ENCODE assay signal across 19 cellular contexts in genomic region chr17:66270106-66270505, GRCh38. TPM values are rescaled to one million over a fixed set of nuclear protein-coding genes. Genes with fewer than 3 reads are reported as not detected.
DNase-seq lines count a peak whose midpoint lies in the region; ATAC-seq, FAIRE-seq and TF ChIP-seq lines count a peak whose summit lies in the region.
"Had no signal": no experiment of that assay in that cellular context is flagged by ENCODE, and none has a peak within 500 bp of the region (broad histone marks: within the 10 kb centered on the region; RNA-seq: fewer than 3 reads in every experiment).

No MANE protein-coding gene starts in this region.

- BruUV-seq in IMR-90 (replicated peaks; lab: Mats Ljungman, UMichigan): no TSS peak

- in situ Hi-C loops in IMR-90 (cut with MboI; ENCODE audit: low sequenced_read_pairs): no loop called here

- H4K20me1 ChIP-seq in IMR-90 (ENCODE audit: insufficient read depth, low read length) (no peaks in the 10 kb centered on the region), astrocyte (ENCODE audit: insufficient read depth, low read length) (no peaks in the 10 kb centered on the region)
- H4K20me1 ChIP-seq: BLaER1 had no signal

- TF ChIP-seq RAD21 in IMR-90 (IDR thresholded peaks at IDR 0.05; ENCODE audit: low read length): no peak

- intact Hi-C loops in IMR-90 (cut with micrococcal nuclease): no loop called here

- H3K4me1 Mint-ChIP-seq in astrocyte (ENCODE audit: low read depth, unreplicated experiment): peaks cover 29% of the 10 kb centered on the region
- peaks cover 7% of the 10 kb centered on the region for H3K4me1 Mint-ChIP-seq in endodermal cell
- H3K4me1 Mint-ChIP-seq: CD8-positive, alpha-beta memory T cell had no signal

- H3K9me1 ChIP-seq in IMR-90 (ENCODE audit: insufficient read depth, low read length): peaks cover 21% of the 10 kb centered on the region

- no peak overlapping the region for H3K4me3 Mint-ChIP-seq in astrocyte (ENCODE audit: unreplicated experiment)
- no peak overlapping the region for H3K4me3 Mint-ChIP-seq in endodermal cell
- H3K4me3 Mint-ChIP-seq: CD8-positive, alpha-beta memory T cell had no signal

- TF ChIP-seq CTCF in IMR-90 (conservative IDR thresholded peaks at IDR 0.05; ENCODE audit: low read depth, low read length) (no peak), astrocyte (IDR thresholded peaks at IDR 0.05; ENCODE audit: insufficient read depth, low read depth, low read length) (no peak), endodermal cell (conservative IDR thresholded peaks at IDR 0.05) (no peak)

- peak; percentile 16 for DNase-seq in DMS53 (lab: John Stamatoyannopoulos, UW)
- DNase-seq in DMS53 treated with DMSO at 0.1 percent for 48 hours (lab: John Stamatoyannopoulos, UW; ENCODE audit: unreplicated experiment): no peak
- DNase-seq in IMR-90: no peak
- DNase-seq in astrocyte (ENCODE audit: low read depth): no peak
- no peak for DNase-seq in endodermal cell
- DNase-seq in SW 1271 (lab: John Stamatoyannopoulos, UW): no peak
- no peak for DNase-seq in small intestine
- DNase-seq: AML-193; Caco-2; CD8-positive, alpha-beta memory T cell; GM23248; H7 had no signal

- no peaks in the 10 kb centered on the region for H3K36me3 ChIP-seq in IMR-90 (ENCODE audit: control insufficient read depth, insufficient read depth, low read length)
- H3K36me3 ChIP-seq in astrocyte (ENCODE audit: insufficient read depth, low read length): no peaks in the 10 kb centered on the region
- no peaks in the 10 kb centered on the region for H3K36me3 ChIP-seq in endodermal cell (ENCODE audit: control insufficient read depth, insufficient read depth, low read length)
- no peaks in the 10 kb centered on the region for H3K36me3 ChIP-seq in small intestine (ENCODE audit: control insufficient read depth in 2 of 2, insufficient read depth in 2 of 2, low read length in 2 of 2)
- H3K36me3 ChIP-seq: BLaER1 had no signal

- H3K56ac ChIP-seq in IMR-90 (ENCODE audit: extremely low read depth, insufficient read depth, low read length): no peak overlapping the region

- no peak overlapping the region for H4K8ac ChIP-seq in IMR-90 (ENCODE audit: low read depth in 2 of 2, low read length in 2 of 2)

- H3K9me3 Mint-ChIP-seq in astrocyte (ENCODE audit: unreplicated experiment) (peaks cover 2% of the 10 kb centered on the region), endodermal cell (peaks cover 26% of the 10 kb centered on the region)
- H3K9me3 Mint-ChIP-seq: CD8-positive, alpha-beta memory T cell had no signal

- H2AFZ ChIP-seq in IMR-90 (replicated peaks; ENCODE audit: low read length, poor library complexity) (no peak overlapping the region), astrocyte (ENCODE audit: low read depth, low read length) (no peak overlapping the region)
- H2AFZ ChIP-seq: GM23248 had no signal

- H3K9ac ChIP-seq in IMR-90 (ENCODE audit: low read depth, low read length) (no peak overlapping the region), astrocyte (ENCODE audit: low read length) (no peak overlapping the region), endodermal cell (ENCODE audit: extremely low read depth, low read length, poor library complexity, severe bottlenecking) (no peak overlapping the region)
- H3K9ac ChIP-seq: BLaER1, GM23248 had no signal

- ATAC-seq in IMR-90 (ENCODE audit: low read depth): no peak
- no peak for ATAC-seq in GM19395 (IDR thresholded peaks at IDR 0.05; ENCODE audit: unreplicated experiment)
- ATAC-seq: K562 had no signal

- no peak for FAIRE-seq in astrocyte (lab: Jason Lieb, UNC)
- FAIRE-seq in small intestine (lab: Jason Lieb, UNC): no peak
- FAIRE-seq: GM18507, K562 had no signal

- H3K27ac Mint-ChIP-seq in astrocyte (ENCODE audit: unreplicated experiment) (peak overlapping the region; percentile 36), endodermal cell (no peak overlapping the region)
- H3K27ac Mint-ChIP-seq: CD8-positive, alpha-beta memory T cell had no signal

- H2BK15ac ChIP-seq in IMR-90 (ENCODE audit: low read depth, low read length): no peak overlapping the region

- H3K18ac ChIP-seq in IMR-90 (ENCODE audit: low read depth, low read length): no peak overlapping the region

- no peak overlapping the region for H3K14ac ChIP-seq in IMR-90 (replicated peaks; ENCODE audit: low read depth, low read length)

- POLR2A ChIA-PET in IMR-90 (lab: Charles Lee; ENCODE audit: unreplicated experiment): no interaction called here

- peaks cover 18% of the 10 kb centered on the region for H3K4me1 ChIP-seq in IMR-90 (ENCODE audit: control insufficient read depth, insufficient read depth, low read length)
- H3K4me1 ChIP-seq in astrocyte (ENCODE audit: insufficient read depth, low read length): peaks cover 27% of the 10 kb centered on the region
- no peaks in the 10 kb centered on the region for H3K4me1 ChIP-seq in endodermal cell (ENCODE audit: control insufficient read depth, insufficient read depth, low read length)
- H3K4me1 ChIP-seq in small intestine (ENCODE audit: control insufficient read depth in 2 of 2, insufficient read depth in 1 of 2, low read depth in 1 of 2, low read length in 1 of 2): no peaks in the 10 kb centered on the region
- H3K4me1 ChIP-seq: BLaER1, Caco-2 had no signal

- CTCF ChIA-PET in IMR-90 (lab: Yijun Ruan, JAX): no interaction called here

- no peak overlapping the region for H4K5ac ChIP-seq in IMR-90 (ENCODE audit: low read depth, low read length)

- peak overlapping the region; percentile 47 for H2BK5ac ChIP-seq in IMR-90 (ENCODE audit: low read depth, low read length, poor library complexity, severe bottlenecking)

- no peak overlapping the region for H2AK5ac ChIP-seq in IMR-90 (ENCODE audit: low read depth, low read length)

- H3K4me3 ChIP-seq in IMR-90 (ENCODE audit: insufficient read depth, low read depth, low read length): no peak overlapping the region
- H3K4me3 ChIP-seq in astrocyte (ENCODE audit: insufficient read depth, low read depth, low read length): no peak overlapping the region
- peak overlapping the region; percentile 5 for H3K4me3 ChIP-seq in endodermal cell (ENCODE audit: low read length)
- H3K4me3 ChIP-seq in small intestine (ENCODE audit: low read depth in 1 of 2, low read length in 2 of 2): no peak overlapping the region
- H3K4me3 ChIP-seq: BLaER1, GM23248, K562 had no signal

- peaks cover 0 to 16% of the 10 kb centered on the region in 2 experiments; a peak in 1 of 4 replicates for H3K79me1 ChIP-seq in IMR-90 (ENCODE audit: low read depth in 1 of 2, low read length in 2 of 2)

- H3K23ac ChIP-seq in IMR-90 (ENCODE audit: low read depth, low read length): no peak overlapping the region

- TF ChIP-seq POLR2A in IMR-90 (IDR thresholded peaks at IDR 0.05; ENCODE audit: low read depth, low read length): no peak

- H3K9me3 ChIP-seq in IMR-90 (ENCODE audit: control insufficient read depth, insufficient read depth, low read length): no peaks in the 10 kb centered on the region
- no peaks in the 10 kb centered on the region for H3K9me3 ChIP-seq in astrocyte (ENCODE audit: insufficient read depth, low read depth, low read length)
- H3K9me3 ChIP-seq in endodermal cell (ENCODE audit: control insufficient read depth, low read length): peaks cover 21% of the 10 kb centered on the region
- no peaks in the 10 kb centered on the region for H3K9me3 ChIP-seq in small intestine (ENCODE audit: control insufficient read depth, low read depth)
- H3K9me3 ChIP-seq: Caco-2 had no signal

- H3K79me2 ChIP-seq in astrocyte (ENCODE audit: insufficient read depth, low read length): no peaks in the 10 kb centered on the region

- H4K91ac ChIP-seq in IMR-90 (ENCODE audit: insufficient read depth, low read depth, low read length): no peak overlapping the region

- no peak overlapping the region for H2BK120ac ChIP-seq in IMR-90 (ENCODE audit: low read depth, low read length)

- H3K4me2 ChIP-seq in IMR-90 (ENCODE audit: low read depth, low read length): no peak overlapping the region
- H3K4me2 ChIP-seq in astrocyte (ENCODE audit: low read length): no peak overlapping the region
- H3K4me2 ChIP-seq: BLaER1 had no signal

- no peaks in the 10 kb centered on the region for H3K27me3 Mint-ChIP-seq in astrocyte (ENCODE audit: low read depth, unreplicated experiment)
- H3K27me3 Mint-ChIP-seq in endodermal cell (ENCODE audit: insufficient read depth): peaks cover 2% of the 10 kb centered on the region

- H3K27ac ChIP-seq in IMR-90 (ENCODE audit: insufficient read depth, low read length) (no peak overlapping the region), astrocyte (ENCODE audit: low read depth, low read length) (no peak overlapping the region), endodermal cell (ENCODE audit: low read depth, low read length) (no peak overlapping the region), small intestine (ENCODE audit: low read depth in 1 of 2, low read length in 1 of 2) (no peak overlapping the region)
- H3K27ac ChIP-seq: 22Rv1, BLaER1, GM23248 had no signal

- H3K27me3 ChIP-seq in IMR-90 (ENCODE audit: control insufficient read depth, insufficient read depth, low read length) (no peaks in the 10 kb centered on the region), astrocyte (ENCODE audit: insufficient read depth, low read length) (no peaks in the 10 kb centered on the region), endodermal cell (ENCODE audit: control insufficient read depth, insufficient read depth, low read length, poor library complexity, severe bottlenecking) (no peaks in the 10 kb centered on the region), small intestine (ENCODE audit: control insufficient read depth in 2 of 2, insufficient read depth in 2 of 2, low read length in 2 of 2) (peaks cover 0 to 2% of the 10 kb centered on the region in 2 donors)
- H3K27me3 ChIP-seq: BLaER1 had no signal

- dilution Hi-C loops in IMR-90 (cut with HindIII; ENCODE audit: low sequenced_read_pairs, unreplicated experiment): no loop called here

- no peak overlapping the region for H3K4ac ChIP-seq in IMR-90 (ENCODE audit: low read depth, low read length)

- peaks cover 2% of the 10 kb centered on the region for H3K36me3 Mint-ChIP-seq in astrocyte (ENCODE audit: low read depth, unreplicated experiment)
- H3K36me3 Mint-ChIP-seq in endodermal cell (ENCODE audit: low read depth): no peaks in the 10 kb centered on the region
- H3K36me3 Mint-ChIP-seq: CD8-positive, alpha-beta memory T cell had no signal

- H2AK9ac ChIP-seq in IMR-90 (replicated peaks; ENCODE audit: low read depth, low read length, poor library complexity): no peak overlapping the region

- no peak overlapping the region for H2BK20ac ChIP-seq in IMR-90 (ENCODE audit: low read depth, low read length)

- WGBS in IMR-90 (ENCODE audit: extremely low coverage in 2 of 2, insufficient read length in 1 of 2), 2 experiments: no CpG with 5 or more reads among the region's 2 CpGs
- WGBS in endodermal cell (ENCODE audit: insufficient coverage in 1 of 2, insufficient read length in 1 of 2), 2 experiments: 80 to 100% methylated on average over 1 to 2 of the region's 2 CpGs
- 86 to 90% (median 88%) methylated on average over 2 of the region's 2 CpGs for WGBS in small intestine, 3 donors

RNA-seq across cellular contexts. Expression of gene PRKCA, which starts 32.3 kb away (rescaled TPM):
- total RNA-seq in IMR-90 (2012; rRNA removed) (31.0 and 36.9 TPM in 2 replicates), astrocyte (43.6 and 49.9 TPM in 2 replicates), endodermal cell (10 to 100 TPM in 1 of 2 donors, 1 to 10 TPM in 1; 8.7 to 14.6 TPM)
- polyA plus RNA-seq in IMR-90 (2012; rRNA removed) (42.7 and 46.0 TPM in 2 replicates), small intestine (10 to 100 TPM; 11.3 to 26.6 (median 20.5) TPM)
- polyA plus RNA-seq in IMR-90 (2012; cell fraction: cytosol; rRNA removed): 23.3 and 24.4 TPM in 2 replicates
- 31.3 and 63.0 TPM in 2 replicates for polyA plus RNA-seq in IMR-90 (2012; cell fraction: nucleus; rRNA removed; ENCODE audit: low replicate concordance)
- polyA plus RNA-seq in endodermal cell (2013, experiment 1 of 2): 8.0 TPM
- polyA plus RNA-seq in endodermal cell (2013, experiment 2 of 2): 8.9 TPM

RNA-seq across cellular contexts. Expression of gene APOH, which starts 40.9 kb away (rescaled TPM):
- total RNA-seq in IMR-90 (2012; rRNA removed): not detected in 2 replicates
- not detected in 2 replicates for polyA plus RNA-seq in IMR-90 (2012; rRNA removed)
- polyA plus RNA-seq in IMR-90 (2012; cell fraction: cytosol; rRNA removed): not detected in 2 replicates
- polyA plus RNA-seq in IMR-90 (2012; cell fraction: nucleus; rRNA removed; ENCODE audit: low replicate concordance): 0.14 TPM in 1 of 2 replicates, not detected in the other
- not detected in 2 replicates for total RNA-seq in astrocyte
- total RNA-seq in endodermal cell: not detected
- not detected for polyA plus RNA-seq in endodermal cell (2013, experiment 1 of 2)
- not detected for polyA plus RNA-seq in endodermal cell (2013, experiment 2 of 2)
- under 1 TPM in 1 of 3 donors, not detected in 2; 0.54 TPM for polyA plus RNA-seq in small intestine
- total RNA-seq: CD8-positive, alpha-beta memory T cell; Daoy; GM23248; H7; HT1080 had no signal
- polyA plus RNA-seq: CD8-positive, alpha-beta memory T cell; GM23248; K562 had no signal
